21 cellular contexts compared by ENCODE assay signal in genomic region chr20:17824676-17825224, GRCh38.
DNase-seq lines count a peak whose midpoint lies in the region; ATAC-seq and TF ChIP-seq lines count a peak whose summit lies in the region.
"Had no signal": no experiment of that assay in that cellular context is flagged by ENCODE, and none has a peak within 500 bp of the region (broad histone marks: within the 10 kb centered on the region; RNA-seq: fewer than 3 reads in every experiment).

No MANE protein-coding gene starts in this region.

- no peaks in the 10 kb centered on the region for H3K27me3 ChIP-seq in duodenal mucosa (ENCODE audit: control insufficient read depth in 1 of 2, insufficient read depth in 2 of 2, low read length in 2 of 2)
- no peaks in the 10 kb centered on the region for H3K27me3 ChIP-seq in left lung
- H3K27me3 ChIP-seq in upper lobe of left lung, result no peaks in the 10 kb centered on the region
- H3K27me3 ChIP-seq in CD8-positive, alpha-beta T cell (ENCODE audit: insufficient read depth, low read length), result no peaks in the 10 kb centered on the region

- peaks cover 42 to 48% of the 10 kb centered on the region in 2 donors for H3K4me1 ChIP-seq in duodenal mucosa (ENCODE audit: control insufficient read depth in 1 of 2, insufficient read depth in 2 of 2, low read length in 2 of 2)
- H3K4me1 ChIP-seq in left lung, result peaks cover 0 to 14% of the 10 kb centered on the region in 2 donors
- H3K4me1 ChIP-seq in upper lobe of left lung, result peaks cover 6 to 26% (median 18%) of the 10 kb centered on the region in 4 donors
- no peaks in the 10 kb centered on the region for H3K4me1 ChIP-seq in CD8-positive, alpha-beta T cell (ENCODE audit: insufficient read depth, low read length)

- TF ChIP-seq CTCF in left lung (IDR thresholded peaks at IDR 0.05) (no peak), upper lobe of left lung (IDR thresholded peaks at IDR 0.05) (no peak)
- no peak for TF ChIP-seq CTCF in CD8-positive, alpha-beta T cell (IDR thresholded peaks at IDR 0.05)

- no peaks in the 10 kb centered on the region for H3K27me3 Mint-ChIP-seq in CD8-positive, alpha-beta T cell (ENCODE audit: low read depth)
- H3K27me3 Mint-ChIP-seq: activated B cell treated with CpG ODN at 0.5 μM for 24 hours; CD4-positive, alpha-beta T cell had no signal

- ATAC-seq in left lung (no peak), upper lobe of left lung (ENCODE audit: low FRiP score in 2 of 2) (no peak), HG03159 (IDR thresholded peaks at IDR 0.05; ENCODE audit: unreplicated experiment) (no peak)
- no peak for ATAC-seq in CD8-positive, alpha-beta T cell

- H3K36me3 ChIP-seq in duodenal mucosa (ENCODE audit: control insufficient read depth in 1 of 2, insufficient read depth in 2 of 2, low read length in 2 of 2) (no peaks in the 10 kb centered on the region), left lung (no peaks in the 10 kb centered on the region), upper lobe of left lung (no peaks in the 10 kb centered on the region)
- no peaks in the 10 kb centered on the region for H3K36me3 ChIP-seq in CD8-positive, alpha-beta T cell (ENCODE audit: insufficient read depth, low read length)
- H3K36me3 ChIP-seq: thoracic aorta had no signal

- H3K4me3 ChIP-seq in duodenal mucosa (ENCODE audit: low read depth in 1 of 2, low read length in 2 of 2) (no peak overlapping the region), left lung (no peak overlapping the region), upper lobe of left lung (no peak overlapping the region)
- no peak overlapping the region for H3K4me3 ChIP-seq in CD8-positive, alpha-beta T cell (ENCODE audit: low read depth, low read length)
- H3K4me3 ChIP-seq: coronary artery, thoracic aorta had no signal

- no peak overlapping the region for H3K27ac Mint-ChIP-seq in CD8-positive, alpha-beta T cell
- H3K27ac Mint-ChIP-seq: activated B cell treated with CpG ODN at 0.5 μM for 24 hours; CD4-positive, alpha-beta T cell; endodermal cell had no signal

- TF ChIP-seq POLR2A in upper lobe of left lung (IDR thresholded peaks at IDR 0.05), result no peak

- WGBS in upper lobe of left lung, 2 donors, result 69 to 73% methylated on average over 6 to 7 of the region's 7 CpGs

- POLR2A ChIA-PET in CD8-positive, alpha-beta T cell (lab: Charles Lee), result no interaction called here

- H3K27ac ChIP-seq in duodenal mucosa (ENCODE audit: low read depth, low read length) (peak overlapping the region; percentile 36), left lung (peak overlapping the region; percentile 9 to 55), upper lobe of left lung (peak overlapping the region; percentile 63 to 85 (median 76))
- no peak overlapping the region for H3K27ac ChIP-seq in CD8-positive, alpha-beta T cell (ENCODE audit: low read depth, low read length)
- H3K27ac ChIP-seq: KMS-11, thoracic aorta had no signal

- H3K9me3 Mint-ChIP-seq in CD8-positive, alpha-beta T cell, result no peaks in the 10 kb centered on the region
- H3K9me3 Mint-ChIP-seq: activated B cell treated with CpG ODN at 0.5 μM for 24 hours; CD4-positive, alpha-beta T cell; endodermal cell had no signal

- no peak overlapping the region for H3K4me3 Mint-ChIP-seq in CD8-positive, alpha-beta T cell
- H3K4me3 Mint-ChIP-seq: activated B cell treated with CpG ODN at 0.5 μM for 24 hours; CD4-positive, alpha-beta T cell; endodermal cell had no signal

- H3K9me3 ChIP-seq in duodenal mucosa (ENCODE audit: control insufficient read depth in 1 of 2, low read length in 2 of 2) (peaks cover under 1 to 1% of the 10 kb centered on the region in 2 donors), left lung (no peaks in the 10 kb centered on the region), upper lobe of left lung (no peaks in the 10 kb centered on the region)
- no peaks in the 10 kb centered on the region for H3K9me3 ChIP-seq in CD8-positive, alpha-beta T cell (ENCODE audit: low read length)
- H3K9me3 ChIP-seq: thoracic aorta had no signal

- intact Hi-C loops in left lung (cut with DNase I) (loop anchor here in 1 of 2 donors (10.0 kb wide), 1 partner anchor 140 kb away; the partner anchor contains the start of gene RRBP1), posterior vena cava (cut with DNase I) (no loop called here)
- intact Hi-C loops in CD8-positive, alpha-beta T cell (cut with DNase I, micrococcal nuclease), result no loop called here

- no peaks in the 10 kb centered on the region for H3K36me3 Mint-ChIP-seq in CD8-positive, alpha-beta T cell

- no peak overlapping the region for H3K9ac ChIP-seq in duodenal mucosa (ENCODE audit: low read depth in 1 of 2, low read length in 2 of 2)
- H3K9ac ChIP-seq: KMS-11 had no signal

- CTCF ChIA-PET in CD8-positive, alpha-beta T cell (lab: Charles Lee), result no interaction called here

- no peak for TF ChIP-seq EP300 in upper lobe of left lung (IDR thresholded peaks at IDR 0.05)

- DNase-seq in left lung (no peak), posterior vena cava (ENCODE audit: low spot score) (peak; percentile 66), upper lobe of left lung (no peak), epidermal melanocyte (ENCODE audit: insufficient read length, low spot score) (no peak)
- DNase-seq in CD8-positive, alpha-beta T cell, result no peak
- DNase-seq: activated B cell treated with CpG ODN at 0.5 μM for 24 hours; activated CD4-positive, alpha-beta T cell treated with anti-CD3 and anti-CD28 coated beads, Interleukin-2, amount 50 U/mL, for 48 hours; activated gamma-delta T cell treated with Interleukin-2 at 50 U/mL for 16 hours; CD4-positive, alpha-beta T cell; DMS 273 treated with DMSO at 0.1 percent for 48 hours; endodermal cell; HCEC 1CT; head of caudate nucleus; NCI-H1694; NCI-H526; T-helper 9 cell had no signal

- no peaks in the 10 kb centered on the region for H3K4me1 Mint-ChIP-seq in CD8-positive, alpha-beta T cell (ENCODE audit: low read depth)
